Comparison of ENCODE assay signal across 8 cellular contexts in the genomic region with DNA sequence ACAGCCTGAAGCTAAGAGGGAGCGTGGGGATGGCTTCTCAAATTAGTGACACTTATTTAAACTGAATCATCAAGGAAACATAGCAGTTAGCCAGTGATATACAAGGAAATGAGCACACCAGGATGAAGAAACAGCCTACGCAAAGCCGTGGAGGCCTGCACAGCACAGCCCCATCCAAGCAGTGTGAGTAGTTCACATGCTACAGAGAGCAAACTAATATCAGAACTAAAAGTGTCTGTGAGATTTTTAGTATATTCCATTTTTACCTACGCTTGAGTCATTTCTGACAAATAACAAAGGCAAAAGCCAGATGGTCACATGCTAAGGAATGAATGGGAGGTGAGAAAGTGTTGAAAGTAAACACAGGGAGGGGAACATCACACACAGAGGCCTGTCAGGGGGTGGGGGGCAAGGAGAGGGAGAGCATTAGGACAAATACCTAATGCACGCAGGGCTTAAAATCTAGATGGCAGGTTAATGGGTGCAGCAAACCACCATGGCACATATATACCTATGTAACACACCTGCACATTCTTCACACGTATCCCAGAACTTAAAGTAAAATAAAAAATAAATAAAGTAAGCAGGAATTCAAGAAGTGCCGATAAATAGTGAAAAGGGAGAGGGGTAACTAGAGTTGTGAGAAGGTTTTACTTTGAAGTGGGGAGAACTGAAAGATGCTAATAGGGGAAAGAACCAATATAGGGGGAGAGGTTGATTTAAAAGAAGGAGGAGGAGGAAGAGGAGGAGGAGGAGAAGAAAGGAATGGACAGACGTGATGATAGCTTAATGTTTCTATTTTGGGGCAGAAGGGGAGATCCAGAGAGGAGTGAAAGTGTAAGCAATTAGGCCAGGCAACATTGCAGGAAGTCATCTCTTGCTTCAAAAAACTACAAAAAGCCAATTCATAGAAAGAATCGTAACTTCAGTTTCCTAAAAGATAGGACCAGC.
DNase-seq lines count a peak whose midpoint lies in the region; ATAC-seq and TF ChIP-seq lines count a peak whose summit lies in the region.

No MANE protein-coding gene starts in this region.

- H3K36me3 ChIP-seq in OCI-LY3 (replicated peaks; ENCODE audit: low read depth, low read length): no peaks in the 10 kb centered on the region

- ATAC-seq in GM18508 (IDR thresholded peaks at IDR 0.05; ENCODE audit: insufficient read depth, unreplicated experiment) (peak; percentile 93), HG02571 (IDR thresholded peaks at IDR 0.05; ENCODE audit: unreplicated experiment) (peak; percentile 89)

- H3K9me3 ChIP-seq in OCI-LY3 (ENCODE audit: insufficient read depth, low read length): no peaks in the 10 kb centered on the region

- peaks cover 43% of the 10 kb centered on the region for H3K4me1 ChIP-seq in OCI-LY3 (ENCODE audit: low read length)

- no peak overlapping the region for H2AFZ ChIP-seq in OCI-LY3 (ENCODE audit: low read depth, low read length)

- no peaks in the 10 kb centered on the region for H4K20me1 ChIP-seq in OCI-LY3 (ENCODE audit: insufficient read depth, low read length)

- peak overlapping the region; percentile 95 for H3K27ac ChIP-seq in OCI-LY3 (ENCODE audit: low read length)
- no peak overlapping the region for H3K27ac ChIP-seq in coronary artery

- H3K9ac ChIP-seq in OCI-LY3 (ENCODE audit: low read length): peak overlapping the region; percentile 63

- TF ChIP-seq CTCF in OCI-LY3 (IDR thresholded peaks at IDR 0.05; ENCODE audit: low read depth, low read length): no peak
- TF ChIP-seq CTCF in coronary artery (IDR thresholded peaks at IDR 0.05): no peak

- peak overlapping the region; percentile 74 for H3K4me2 ChIP-seq in OCI-LY3 (ENCODE audit: low read length)

- DNase-seq in iris pigment epithelial cell (ENCODE audit: low read depth) (peak; percentile 63), T-helper 9 cell (no peak), coronary artery (ENCODE audit: low spot score) (no peak), C1 segment of cervical spinal cord (lab: John Stamatoyannopoulos, UW) (no peak), NCI-H1048 (lab: John Stamatoyannopoulos, UW) (no peak)

- no peaks in the 10 kb centered on the region for H3K79me2 ChIP-seq in OCI-LY3 (ENCODE audit: low read length)

- no peaks in the 10 kb centered on the region for H3K27me3 ChIP-seq in OCI-LY3 (ENCODE audit: low read depth, low read length)

- peak overlapping the region; percentile 74 for H3K4me3 ChIP-seq in OCI-LY3 (ENCODE audit: low read length)
- H3K4me3 ChIP-seq in coronary artery: no peak overlapping the region
